Comparison of ENCODE assay signal across 10 cellular contexts in genomic region chr3:46811615-46812236, GRCh38. TPM values are rescaled to one million over a fixed set of nuclear protein-coding genes. Genes with fewer than 3 reads are reported as not detected.
DNase-seq lines count a peak whose midpoint lies in the region; ATAC-seq and TF ChIP-seq lines count a peak whose summit lies in the region.
"Had no signal": no experiment of that assay in that cellular context is flagged by ENCODE, and none has a peak within 500 bp of the region (broad histone marks: within the 10 kb centered on the region; RNA-seq: fewer than 3 reads in every experiment).

No MANE protein-coding gene starts in this region.

- peak overlapping the region; percentile 78 for H3K4me2 ChIP-seq in neuronal stem cell (ENCODE audit: insufficient read depth, low read length, poor library complexity, severe bottlenecking)

- no peak overlapping the region for H3K4ac ChIP-seq in neuronal stem cell (ENCODE audit: low read length)

- peak overlapping the region; percentile 81 for H2AFZ ChIP-seq in neuronal stem cell (ENCODE audit: low read length)

- peak overlapping the region; percentile 78 for H3K9ac ChIP-seq in neuronal stem cell (ENCODE audit: low read depth, low read length, poor library complexity)

- no peaks in the 10 kb centered on the region for H3K36me3 ChIP-seq in CD4-positive, CD25-positive, alpha-beta regulatory T cell (ENCODE audit: control insufficient read depth, insufficient read depth, low read length)
- H3K36me3 ChIP-seq in cardiac muscle cell (peaks cover 15% of the 10 kb centered on the region), neuronal stem cell (replicated peaks in 1 of 2; ENCODE audit: control insufficient read depth in 2 of 2, insufficient read depth in 2 of 2, low read length in 2 of 2) (no peaks in the 10 kb centered on the region)

- H3K4me3 ChIP-seq in CD4-positive, CD25-positive, alpha-beta regulatory T cell (ENCODE audit: low read depth, low read length): no peak overlapping the region
- H3K4me3 ChIP-seq in cardiac muscle cell (no peak overlapping the region), neuronal stem cell (ENCODE audit: low read length in 2 of 2) (peak overlapping the region in 1 of 2 donors; percentile 76)

- H3K4me3 Mint-ChIP-seq in CD4-positive, CD25-positive, alpha-beta regulatory T cell: peak overlapping the region in 3 of 4 donors; percentile 41 to 64 (median 47)

- H2BK12ac ChIP-seq in neuronal stem cell (ENCODE audit: low read length): peak overlapping the region; percentile 78

- no peak overlapping the region for H2BK5ac ChIP-seq in neuronal stem cell (ENCODE audit: low read length)

- H4K91ac ChIP-seq in neuronal stem cell (ENCODE audit: low read depth, low read length, poor library complexity): no peak overlapping the region

- no peak overlapping the region for H2BK120ac ChIP-seq in neuronal stem cell (ENCODE audit: low read depth, low read length)

- H3K23ac ChIP-seq in neuronal stem cell (ENCODE audit: low read depth, low read length, poor library complexity): peak overlapping the region; percentile 71

- peaks cover 9% of the 10 kb centered on the region for H3K4me1 ChIP-seq in CD4-positive, CD25-positive, alpha-beta regulatory T cell (ENCODE audit: control insufficient read depth, insufficient read depth, low read length, poor library complexity, severe bottlenecking)
- H3K4me1 ChIP-seq in cardiac muscle cell (ENCODE audit: low read depth) (peaks cover 9% of the 10 kb centered on the region), neuronal stem cell (ENCODE audit: control insufficient read depth in 2 of 2, insufficient read depth in 1 of 2, low read depth in 1 of 2, low read length in 2 of 2) (peaks cover 0 to 8% of the 10 kb centered on the region in 2 donors)

- ATAC-seq in CD4-positive, CD25-positive, alpha-beta regulatory T cell (ENCODE audit: low read depth in 2 of 2): no peak
- no peak for ATAC-seq in GM19324 (IDR thresholded peaks at IDR 0.05; ENCODE audit: low FRiP score, unreplicated experiment)

- peaks cover 2% of the 10 kb centered on the region for H3K79me1 ChIP-seq in neuronal stem cell (ENCODE audit: low read depth, low read length)

- H2BK15ac ChIP-seq in neuronal stem cell (ENCODE audit: low read length): peak overlapping the region; percentile 25

- peaks cover 0 to 22% (median 8%) of the 10 kb centered on the region in 4 donors for H3K4me1 Mint-ChIP-seq in CD4-positive, CD25-positive, alpha-beta regulatory T cell

- H4K8ac ChIP-seq in neuronal stem cell (ENCODE audit: low read depth, low read length): peak overlapping the region; percentile 83

- peaks cover 19% of the 10 kb centered on the region for H3K27me3 Mint-ChIP-seq in CD4-positive, CD25-positive, alpha-beta regulatory T cell

- H3K18ac ChIP-seq in neuronal stem cell (ENCODE audit: low read length): peak overlapping the region; percentile 98

- WGBS in neuronal stem cell (ENCODE audit: extremely low coverage in 2 of 2, insufficient read length in 2 of 2, insufficient replicate concordance in 1 of 2), 2 donors: no CpG with 5 or more reads among the region's 15 CpGs

- TF ChIP-seq CTCF in cardiac muscle cell (IDR thresholded peaks at IDR 0.05; ENCODE audit: low read depth, low read length): no peak

- H2AK5ac ChIP-seq in neuronal stem cell (ENCODE audit: low read depth, low read length): peak overlapping the region; percentile 65

- no peak for DNase-seq in CD4-positive, CD25-positive, alpha-beta regulatory T cell
- DNase-seq in NCI-H2029 (lab: John Stamatoyannopoulos, UW) (peak; percentile 71), cardiac muscle cell (ENCODE audit: low read depth in 1 of 2, low spot score in 1 of 2) (peak in 1 of 2 donors; percentile 40), neuronal stem cell (ENCODE audit: low spot score) (peak; percentile 36), NCI-H187 (lab: John Stamatoyannopoulos, UW) (no peak)
- no peak for DNase-seq in activated CD4-positive, alpha-beta T cell treated with anti-CD3 and anti-CD28 coated beads for 1 hour
- DNase-seq in activated CD4-positive, alpha-beta T cell treated with anti-CD3 and anti-CD28 coated beads for 4 hours: no peak
- DNase-seq: NK-92 treated with Interleukin-12 subunit alpha and Interleukin-12 subunit beta, amount 100 ng/mL, for 24 hours had no signal

- H3K14ac ChIP-seq in neuronal stem cell (ENCODE audit: low read length): peak overlapping the region; percentile 43

- H3K27ac Mint-ChIP-seq in CD4-positive, CD25-positive, alpha-beta regulatory T cell: no peak overlapping the region

- no peaks in the 10 kb centered on the region for H3K9me3 ChIP-seq in CD4-positive, CD25-positive, alpha-beta regulatory T cell (ENCODE audit: control insufficient read depth in 2 of 2, low read length in 2 of 2)
- no peaks in the 10 kb centered on the region for H3K9me3 ChIP-seq in cardiac muscle cell (ENCODE audit: low read depth)
- no peaks in the 10 kb centered on the region for H3K9me3 ChIP-seq in neuronal stem cell (replicated peaks in 1 of 2; ENCODE audit: control insufficient read depth in 2 of 2, insufficient read depth in 1 of 2, low read depth in 1 of 2, low read length in 2 of 2)

- no peaks in the 10 kb centered on the region for H3K36me3 Mint-ChIP-seq in CD4-positive, CD25-positive, alpha-beta regulatory T cell

- no peak overlapping the region for H3K27ac ChIP-seq in CD4-positive, CD25-positive, alpha-beta regulatory T cell (ENCODE audit: insufficient read depth, low read length, poor library complexity, severe bottlenecking)
- H3K27ac ChIP-seq in cardiac muscle cell (peak overlapping the region; percentile 8), neuronal stem cell (replicated peaks; ENCODE audit: low read length) (peak overlapping the region; percentile 44)

- no peaks in the 10 kb centered on the region for H3K27me3 ChIP-seq in CD4-positive, CD25-positive, alpha-beta regulatory T cell (ENCODE audit: control insufficient read depth, insufficient read depth, low read length)
- no peaks in the 10 kb centered on the region for H3K27me3 ChIP-seq in cardiac muscle cell
- H3K27me3 ChIP-seq in neuronal stem cell (ENCODE audit: control insufficient read depth in 3 of 3, insufficient read depth in 3 of 3, low read depth in 1 of 3, low read length in 3 of 3): peaks cover 0 to 34% (median 3%) of the 10 kb centered on the region in 3 experiments

- H3K9me3 Mint-ChIP-seq in CD4-positive, CD25-positive, alpha-beta regulatory T cell: peaks cover 0 to 3% (median 0%) of the 10 kb centered on the region in 7 donors

RNA-seq across cellular contexts. Expression of gene MYL3, which starts 51.5 kb away (rescaled TPM):
- not detected for total RNA-seq in CD4-positive, CD25-positive, alpha-beta regulatory T cell
- polyA plus RNA-seq in CD4-positive, CD25-positive, alpha-beta regulatory T cell: not detected
- total RNA-seq in cardiac muscle cell: 2,390 and 3,091 TPM in 2 replicates
- 2,590 and 3,027 TPM in 2 replicates for polyA plus RNA-seq in cardiac muscle cell
- polyA plus RNA-seq in neuronal stem cell (2013, experiment 1 of 2): 0.26 TPM
- polyA plus RNA-seq in neuronal stem cell (2013, experiment 2 of 2): 0.25 TPM
- total RNA-seq: activated CD8-positive, alpha-beta memory T cell treated with anti-CD3 and anti-CD28 coated beads for 36 hours had no signal

Comparison
In these comparisons a context has a peak if more than half of its experiments do, and no peak if none do; other contexts are left out.
1. DNase-seq: peak in NCI-H2029 (single experiment) and neuronal stem cell (single experiment); none in CD4-positive, CD25-positive, alpha-beta regulatory T cell (0 of 3), activated CD4-positive, alpha-beta T cell treated with anti-CD3 and anti-CD28 coated beads for 1 hour (single experiment), activated CD4-positive, alpha-beta T cell treated with anti-CD3 and anti-CD28 coated beads for 4 hours (0 of 2) and NCI-H187 (0 of 2).
2. RNA of gene MYL3, which starts 51.5 kb away (total RNA-seq): 2,390 to 3,091 TPM in cardiac muscle cell; not detected in CD4-positive, CD25-positive, alpha-beta regulatory T cell (single experiment); every median in the first group is over 1,000 times any median in the second.